ENCODE assay signal across 1 cellular context in the genomic region with DNA sequence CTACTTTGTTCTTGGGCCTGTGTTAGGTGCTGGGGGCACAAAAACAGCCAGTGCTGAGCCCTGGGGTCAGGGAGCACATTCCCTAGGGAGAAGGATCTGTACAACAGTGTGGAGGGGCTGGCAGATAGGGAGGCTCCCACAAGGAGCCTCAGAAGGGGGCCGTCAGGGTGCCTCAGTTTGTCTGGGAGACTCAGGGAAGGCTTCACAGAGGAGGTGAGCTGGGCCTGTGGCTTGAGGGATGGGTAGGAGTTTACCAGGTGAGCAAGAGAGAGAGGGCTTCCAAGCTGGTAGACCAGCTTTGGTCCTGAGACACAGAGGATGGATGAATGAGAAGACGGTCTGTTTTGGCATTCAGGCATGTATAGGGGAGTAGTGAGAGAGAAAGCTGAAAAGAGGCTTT.
TF ChIP-seq lines count a peak whose summit lies in the region.

No MANE protein-coding gene starts in this region.

TF ChIP-seq in HEK293, 187 proteins besides CTCF, POLR2A, EP300 and RAD21 (continued from another document):
- TF ChIP-seq, protein P1, sequence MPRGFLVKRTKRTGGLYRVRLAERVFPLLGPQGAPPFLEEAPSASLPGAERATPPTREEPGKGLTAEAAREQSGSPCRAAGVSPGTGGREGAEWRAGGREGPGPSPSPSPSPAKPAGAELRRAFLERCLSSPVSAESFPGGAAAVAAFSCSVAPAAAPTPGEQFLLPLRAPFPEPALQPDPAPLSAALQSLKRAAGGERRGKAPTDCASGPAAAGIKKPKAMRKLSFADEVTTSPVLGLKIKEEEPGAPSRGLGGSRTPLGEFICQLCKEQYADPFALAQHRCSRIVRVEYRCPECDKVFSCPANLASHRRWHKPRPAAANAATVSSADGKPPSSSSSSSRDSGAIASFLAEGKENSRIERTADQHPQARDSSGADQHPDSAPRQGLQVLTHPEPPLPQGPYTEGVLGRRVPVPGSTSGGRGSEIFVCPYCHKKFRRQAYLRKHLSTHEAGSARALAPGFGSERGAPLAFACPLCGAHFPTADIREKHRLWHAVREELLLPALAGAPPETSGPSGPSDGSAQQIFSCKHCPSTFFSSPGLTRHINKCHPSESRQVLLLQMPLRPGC (tag by site-specific recombination; IDR thresholded peaks at IDR 0.05): no peak
- TF ChIP-seq, protein P2, sequence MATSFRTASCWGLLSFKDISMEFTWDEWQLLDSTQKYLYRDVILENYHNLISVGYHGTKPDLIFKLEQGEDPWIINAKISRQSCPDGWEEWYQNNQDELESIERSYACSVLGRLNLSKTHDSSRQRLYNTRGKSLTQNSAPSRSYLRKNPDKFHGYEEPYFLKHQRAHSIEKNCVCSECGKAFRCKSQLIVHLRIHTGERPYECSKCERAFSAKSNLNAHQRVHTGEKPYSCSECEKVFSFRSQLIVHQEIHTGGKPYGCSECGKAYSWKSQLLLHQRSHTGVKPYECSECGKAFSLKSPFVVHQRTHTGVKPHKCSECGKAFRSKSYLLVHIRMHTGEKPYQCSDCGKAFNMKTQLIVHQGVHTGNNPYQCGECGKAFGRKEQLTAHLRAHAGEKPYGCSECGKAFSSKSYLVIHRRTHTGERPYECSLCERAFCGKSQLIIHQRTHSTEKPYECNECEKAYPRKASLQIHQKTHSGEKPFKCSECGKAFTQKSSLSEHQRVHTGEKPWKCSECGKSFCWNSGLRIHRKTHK (tag by site-specific recombination; IDR thresholded peaks at IDR 0.05): no peak
- TF ChIP-seq, protein P3, sequence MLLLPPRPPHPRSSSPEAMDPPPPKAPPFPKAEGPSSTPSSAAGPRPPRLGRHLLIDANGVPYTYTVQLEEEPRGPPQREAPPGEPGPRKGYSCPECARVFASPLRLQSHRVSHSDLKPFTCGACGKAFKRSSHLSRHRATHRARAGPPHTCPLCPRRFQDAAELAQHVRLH (tag by site-specific recombination; IDR thresholded peaks at IDR 0.05): no peak
